Comparison of ENCODE assay signal across 9 cellular contexts in the genomic region with DNA sequence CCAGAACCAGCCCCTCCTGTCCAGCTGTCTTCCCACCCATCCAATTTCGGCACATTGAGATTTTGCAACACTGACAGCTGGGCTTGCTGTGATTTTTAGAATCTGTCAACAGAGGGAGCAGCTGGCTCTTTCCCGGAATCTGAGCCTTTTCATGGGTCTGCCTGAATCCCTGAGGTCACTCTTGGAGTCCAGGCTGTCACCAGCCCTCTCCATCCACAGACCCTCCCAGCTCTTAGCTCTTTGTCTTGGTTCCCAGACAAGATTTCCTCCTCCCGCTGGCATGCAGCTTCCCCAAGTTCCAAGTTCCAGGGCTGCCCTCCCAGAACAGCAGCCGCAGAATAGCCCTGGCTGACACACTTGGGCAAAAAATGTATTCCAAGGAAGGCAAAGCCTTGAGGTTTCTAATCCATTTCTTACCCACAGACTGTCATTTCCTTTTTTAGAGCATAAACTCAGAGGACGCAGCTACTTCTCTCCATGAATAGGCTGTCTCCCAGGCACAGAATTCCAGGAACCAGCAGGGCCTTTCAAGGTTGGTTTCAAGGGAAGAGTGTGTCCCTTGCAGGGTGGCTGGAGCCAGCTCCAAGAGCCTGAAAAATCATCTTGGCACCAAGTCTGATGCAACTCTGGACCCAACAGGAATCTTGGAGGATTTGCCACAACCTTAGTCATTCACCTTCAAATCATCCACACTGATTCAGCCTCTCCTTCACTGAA. TPM values are rescaled to one million over a fixed set of nuclear protein-coding genes. Genes with fewer than 3 reads are reported as not detected.
A peak's percentile ranks its signal among the peaks of the same experiment; 100 is the strongest.
DNase-seq lines count a peak whose midpoint lies in the region; ATAC-seq, FAIRE-seq and TF ChIP-seq lines count a peak whose summit lies in the region.
"Had no signal": no experiment of that assay in that cellular context is flagged by ENCODE, and none has a peak within 500 bp of the region (broad histone marks: within the 10 kb centered on the region; RNA-seq: fewer than 3 reads in every experiment).

No MANE protein-coding gene starts in this region.

- H3K9me3 ChIP-seq in parathyroid adenoma (ENCODE audit: control insufficient read depth, low read length) (no peaks in the 10 kb centered on the region), small intestine (ENCODE audit: control insufficient read depth, low read depth) (no peaks in the 10 kb centered on the region)

- H3K27me3 ChIP-seq in parathyroid adenoma (ENCODE audit: control insufficient read depth, insufficient read depth, low read length), result no peaks in the 10 kb centered on the region
- H3K27me3 ChIP-seq in small intestine (ENCODE audit: control insufficient read depth in 2 of 2, insufficient read depth in 2 of 2, low read length in 2 of 2), result no peaks in the 10 kb centered on the region

- H3K36me3 ChIP-seq in parathyroid adenoma (ENCODE audit: control insufficient read depth, insufficient read depth, low read length), result no peaks in the 10 kb centered on the region
- H3K36me3 ChIP-seq in small intestine (ENCODE audit: control insufficient read depth in 2 of 2, insufficient read depth in 2 of 2, low read length in 2 of 2), result no peaks in the 10 kb centered on the region

- no peak for FAIRE-seq in small intestine (lab: Jason Lieb, UNC)

- no peak overlapping the region for H3K9ac ChIP-seq in parathyroid adenoma

- in situ Hi-C loops in G401 (cut with HindIII; ENCODE audit: low sequenced_read_pairs), result no loop called here

- H3K4me1 ChIP-seq in parathyroid adenoma, result peaks cover 6% of the 10 kb centered on the region
- peaks cover 0 to 5% of the 10 kb centered on the region in 2 donors for H3K4me1 ChIP-seq in small intestine (ENCODE audit: control insufficient read depth in 2 of 2, insufficient read depth in 1 of 2, low read depth in 1 of 2, low read length in 1 of 2)

- H3K4me2 ChIP-seq in parathyroid adenoma (ENCODE audit: low read length), result no peak overlapping the region

- no peaks in the 10 kb centered on the region for H3K79me2 ChIP-seq in parathyroid adenoma

- H2AFZ ChIP-seq in parathyroid adenoma, result no peak overlapping the region

- TF ChIP-seq CTCF in fibroblast of the aortic adventitia (IDR thresholded peaks at IDR 0.05; ENCODE audit: insufficient read depth, low read length), result peak; percentile 58
- peak; percentile 34 for TF ChIP-seq CTCF in parathyroid adenoma (IDR thresholded peaks at IDR 0.05)

- ATAC-seq in HG03442 (IDR thresholded peaks at IDR 0.05; ENCODE audit: unreplicated experiment), result no peak
- no peak for ATAC-seq in GM19452 (IDR thresholded peaks at IDR 0.05; ENCODE audit: unreplicated experiment)
- ATAC-seq in GM21786 (IDR thresholded peaks at IDR 0.05; ENCODE audit: unreplicated experiment), result no peak

- H3K27ac ChIP-seq in parathyroid adenoma, result no peak overlapping the region
- H3K27ac ChIP-seq in small intestine (ENCODE audit: low read depth in 1 of 2, low read length in 1 of 2), result peak overlapping the region in 1 of 2 donors; percentile 2

- peak; percentile 62 for DNase-seq in G401 (ENCODE audit: low spot score)
- peak; percentile 44 for DNase-seq in RKO (ENCODE audit: low spot score)
- peak; percentile 59 for DNase-seq in fibroblast of the aortic adventitia (ENCODE audit: low read depth)
- DNase-seq in small intestine, result no peak
- DNase-seq: activated naive CD8-positive, alpha-beta T cell treated with anti-CD3 and anti-CD28 coated beads, Interleukin-2, amount 10 ng/mL, durations not matched to agents 7 days and 5 days had no signal

- H3K4me3 ChIP-seq in fibroblast of the aortic adventitia (ENCODE audit: low read depth, low read length) (no peak overlapping the region), parathyroid adenoma (ENCODE audit: low read depth, low read length) (no peak overlapping the region), small intestine (ENCODE audit: low read depth in 1 of 2, low read length in 2 of 2) (no peak overlapping the region)

- WGBS in small intestine, 3 donors, result 34 to 48% (median 48%) methylated on average over 5 of the region's 5 CpGs

RNA-seq across cellular contexts. Expression of a gene that starts 7.1 kb away (rescaled TPM):
- total RNA-seq in G401 (2014; rRNA removed; shearing (Covaris generic)), result not detected in 2 replicates
- total RNA-seq in fibroblast of the aortic adventitia (ENCODE audit: low replicate concordance), result 0.18 TPM in 1 of 2 replicates, not detected in the other
- 1 to 10 TPM; 2.2 to 6.7 (median 5.4) TPM for polyA plus RNA-seq in small intestine
- total RNA-seq: activated naive CD8-positive, alpha-beta T cell treated with anti-CD3 and anti-CD28 coated beads, Interleukin-2, amount 10 ng/mL, durations not matched to agents 7 days and 5 days had no signal

RNA-seq across cellular contexts. Expression of a gene that starts 25.4 kb away (rescaled TPM):
- not detected in 2 replicates for total RNA-seq in G401 (2014; rRNA removed; shearing (Covaris generic))
- total RNA-seq in fibroblast of the aortic adventitia (ENCODE audit: low replicate concordance), result not detected in 2 replicates
- polyA plus RNA-seq in small intestine, result under 1 TPM in 1 of 3 donors, not detected in 2; 0.01 TPM
- total RNA-seq: activated naive CD8-positive, alpha-beta T cell treated with anti-CD3 and anti-CD28 coated beads, Interleukin-2, amount 10 ng/mL, durations not matched to agents 7 days and 5 days had no signal
